12 cellular contexts compared by ENCODE assay signal in the genomic region with DNA sequence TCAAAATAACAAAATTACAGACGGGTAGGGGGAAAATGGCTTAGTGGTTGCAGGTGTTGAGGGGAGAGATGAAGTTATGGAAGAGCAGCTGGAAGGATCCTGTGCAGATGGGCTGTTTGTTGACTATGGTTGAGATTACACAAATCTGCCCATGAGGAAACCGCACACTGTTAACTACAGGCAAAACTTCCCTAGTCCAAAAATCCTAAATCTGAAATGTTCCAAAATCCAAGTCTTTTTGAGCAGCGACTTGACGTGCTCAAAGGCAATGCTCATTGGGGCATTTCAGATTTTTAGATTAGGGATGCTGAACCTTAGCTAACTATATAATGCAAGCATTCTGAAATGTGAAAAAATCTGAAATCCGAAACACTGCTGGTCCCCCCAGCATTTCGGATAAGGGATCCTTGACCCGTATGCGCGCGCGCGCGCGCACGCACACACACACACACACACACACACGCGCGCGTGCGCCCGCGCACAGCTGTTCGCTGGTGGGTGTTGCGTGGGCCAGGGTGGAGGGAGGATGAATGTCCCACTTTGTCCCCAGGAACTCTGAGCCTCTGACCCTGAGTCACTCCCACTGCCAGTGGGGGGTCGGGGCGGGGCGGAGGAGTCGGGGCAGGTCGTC. TPM values are rescaled to one million over a fixed set of nuclear protein-coding genes. Genes with fewer than 3 reads are reported as not detected.
A peak's percentile ranks its signal among the peaks of the same experiment; 100 is the strongest.
DNase-seq lines count a peak whose midpoint lies in the region; ATAC-seq and TF ChIP-seq lines count a peak whose summit lies in the region.
"Had no signal": no experiment of that assay in that cellular context is flagged by ENCODE, and none has a peak within 500 bp of the region (broad histone marks: within the 10 kb centered on the region; RNA-seq: fewer than 3 reads in every experiment).

No MANE protein-coding gene starts in this region.

- no peaks in the 10 kb centered on the region for H3K27me3 ChIP-seq in cardiac muscle cell
- no peaks in the 10 kb centered on the region for H3K27me3 ChIP-seq in vagina
- H3K27me3 ChIP-seq: brain microvascular endothelial cell had no signal

- H3K4me1 ChIP-seq in cardiac muscle cell (ENCODE audit: low read depth) (peaks cover 7% of the 10 kb centered on the region), vagina (peaks cover 13% of the 10 kb centered on the region)

- H3K4me1 Mint-ChIP-seq in mesothelial cell of epicardium = no peaks in the 10 kb centered on the region

- no peak for TF ChIP-seq POLR2A in vagina (IDR thresholded peaks at IDR 0.05)

- intact Hi-C loops in cardiac septum (cut with DNase I) = loop anchor here (10.0 kb wide), 1 partner anchor 121 kb away; no protein-coding TSS in a partner anchor
- intact Hi-C loops in vagina (cut with DNase I) = no loop called here

- H3K4me3 ChIP-seq in cardiac muscle cell = peak overlapping the region; percentile 97
- H3K4me3 ChIP-seq in choroid plexus epithelial cell (ENCODE audit: low read depth, low read length) = no peak overlapping the region
- H3K4me3 ChIP-seq in vagina = peak overlapping the region; percentile 54 to 69

- DNase-seq in cardiac muscle cell (ENCODE audit: low read depth in 1 of 2, low spot score in 1 of 2) (peak; percentile 24 to 38), cardiac septum (ENCODE audit: low spot score) (no peak), choroid plexus epithelial cell (ENCODE audit: low read depth) (peak; percentile 25), mesothelial cell of epicardium (ENCODE audit: low spot score in 2 of 2, unreplicated experiment in 2 of 2) (no peak), vagina (ENCODE audit: extremely low spot score in 2 of 2) (no peak), SKM-1 treated with dmso at 0.1 percent for 144 hours (lab: John Stamatoyannopoulos, UW; ENCODE audit: unreplicated experiment) (no peak), omental fat pad (ENCODE audit: low spot score) (no peak)
- DNase-seq: brain microvascular endothelial cell, NCI-H510A, WERI-Rb-1 had no signal

- H3K36me3 ChIP-seq in cardiac muscle cell = no peaks in the 10 kb centered on the region
- H3K36me3 ChIP-seq in vagina = no peaks in the 10 kb centered on the region
- H3K36me3 ChIP-seq: brain microvascular endothelial cell, WERI-Rb-1 had no signal

- H3K27ac ChIP-seq in cardiac muscle cell = no peak overlapping the region
- peak overlapping the region; percentile 7 for H3K27ac ChIP-seq in vagina
- H3K27ac ChIP-seq: brain microvascular endothelial cell, WERI-Rb-1 had no signal

- H3K27ac Mint-ChIP-seq in mesothelial cell of epicardium = no peak overlapping the region

- no peaks in the 10 kb centered on the region for H3K36me3 Mint-ChIP-seq in mesothelial cell of epicardium

- H3K9me3 ChIP-seq in cardiac muscle cell (ENCODE audit: low read depth) (no peaks in the 10 kb centered on the region), vagina (no peaks in the 10 kb centered on the region)

- no peaks in the 10 kb centered on the region for H3K9me3 Mint-ChIP-seq in mesothelial cell of epicardium

- peak overlapping the region; percentile 53 for H3K4me3 Mint-ChIP-seq in mesothelial cell of epicardium

- H3K27me3 Mint-ChIP-seq in mesothelial cell of epicardium (ENCODE audit: low read depth) = peaks cover 48% of the 10 kb centered on the region

- TF ChIP-seq CTCF in cardiac muscle cell (IDR thresholded peaks at IDR 0.05; ENCODE audit: low read depth, low read length) = no peak
- no peak for TF ChIP-seq CTCF in choroid plexus epithelial cell (conservative IDR thresholded peaks at IDR 0.05; ENCODE audit: low read depth, low read length)
- TF ChIP-seq CTCF in mesothelial cell of epicardium (IDR thresholded peaks at IDR 0.05; ENCODE audit: unreplicated experiment) = no peak
- TF ChIP-seq CTCF in vagina (IDR thresholded peaks at IDR 0.05) = no peak
- no peak for TF ChIP-seq CTCF in omental fat pad (IDR thresholded peaks at IDR 0.05)

- ATAC-seq in GM21825 (IDR thresholded peaks at IDR 0.05; ENCODE audit: unreplicated experiment) (no peak), omental fat pad (ENCODE audit: low FRiP score) (no peak)
- ATAC-seq: HCT116 had no signal

RNA-seq across cellular contexts. Expression of gene F2RL3, which starts 6.8 kb away (rescaled TPM):
- total RNA-seq in cardiac muscle cell (0.33 and 0.67 TPM in 2 replicates), cardiac septum (0.70 TPM), mesothelial cell of epicardium (not detected in 3 replicates), vagina (8.3 TPM), omental fat pad (10 to 100 TPM in 2 of 4 donors, 1 to 10 TPM in 2; 4.1 to 31.8 (median 9.2) TPM)
- 1.0 and 1.4 TPM in 2 replicates for polyA plus RNA-seq in cardiac muscle cell

Comparison
In these comparisons a context has a peak if more than half of its experiments do, and no peak if none do; other contexts are left out.
1. DNase-seq: peak in cardiac muscle cell (2 of 2) and choroid plexus epithelial cell (single experiment); none in cardiac septum (single experiment), mesothelial cell of epicardium (0 of 2), vagina (0 of 2), SKM-1 treated with dmso at 0.1 percent for 144 hours (single experiment) and omental fat pad (single experiment).